ENCODE assay signal across 12 cellular contexts in genomic region chr21:45299864-45300785, GRCh38. TPM values are rescaled to one million over a fixed set of nuclear protein-coding genes. Genes with fewer than 3 reads are reported as not detected.
DNase-seq lines count a peak whose midpoint lies in the region; FAIRE-seq and TF ChIP-seq lines count a peak whose summit lies in the region.
"Had no signal": no experiment of that assay in that cellular context is flagged by ENCODE, and none has a peak within 500 bp of the region (broad histone marks: within the 10 kb centered on the region; RNA-seq: fewer than 3 reads in every experiment).

No MANE protein-coding gene starts in this region.

- H3K9me3 ChIP-seq in astrocyte (ENCODE audit: insufficient read depth, low read depth, low read length) (no peaks in the 10 kb centered on the region), keratinocyte (ENCODE audit: control insufficient read depth, low read depth, low read length) (no peaks in the 10 kb centered on the region), skeletal muscle satellite cell (replicated peaks; ENCODE audit: low read length) (no peaks in the 10 kb centered on the region)
- H3K9me3 ChIP-seq: breast epithelium had no signal

- H3K36me3 ChIP-seq in astrocyte (ENCODE audit: insufficient read depth, low read length) (no peaks in the 10 kb centered on the region), keratinocyte (ENCODE audit: control insufficient read depth in 2 of 2, extremely low read depth in 1 of 2, insufficient read depth in 2 of 2, low read length in 2 of 2) (no peaks in the 10 kb centered on the region), skeletal muscle satellite cell (ENCODE audit: insufficient read depth, low read length) (no peaks in the 10 kb centered on the region)
- H3K36me3 ChIP-seq: breast epithelium had no signal

- H3K9ac ChIP-seq in astrocyte (ENCODE audit: low read length) (peak overlapping the region; percentile 81), keratinocyte (ENCODE audit: control insufficient read depth, extremely low read depth, insufficient read depth, low read length) (peak overlapping the region; percentile 28), skeletal muscle satellite cell (ENCODE audit: low read depth, low read length) (peak overlapping the region; percentile 12)

- no peak for TF ChIP-seq CTCF in astrocyte (IDR thresholded peaks at IDR 0.05; ENCODE audit: insufficient read depth, low read depth, low read length)
- TF ChIP-seq CTCF in keratinocyte (optimal IDR thresholded peaks at IDR 0.05 in 1 of 3, IDR thresholded peaks at IDR 0.05 in 1 of 3, conservative IDR thresholded peaks at IDR 0.05 in 1 of 3; ENCODE audit: extremely low read depth in 1 of 3, insufficient read depth in 2 of 3, low read length in 3 of 3), result no peak

- FAIRE-seq in astrocyte (lab: Jason Lieb, UNC), result no peak
- no peak for FAIRE-seq in keratinocyte (lab: Jason Lieb, UNC)
- no peak for FAIRE-seq in GM19239 (lab: Jason Lieb, UNC)
- FAIRE-seq: GM12878 had no signal

- dilution Hi-C loops in keratinocyte (cut with MboI; ENCODE audit: extremely low pct_ligation_motif_present, low sequenced_read_pairs), result no loop called here

- H3K4me1 Mint-ChIP-seq in astrocyte (ENCODE audit: low read depth, unreplicated experiment), result peaks cover 47% of the 10 kb centered on the region

- peaks cover 13% of the 10 kb centered on the region for H3K36me3 Mint-ChIP-seq in astrocyte (ENCODE audit: low read depth, unreplicated experiment)

- H3K4me2 ChIP-seq in astrocyte (ENCODE audit: low read length) (peak overlapping the region; percentile 60), keratinocyte (ENCODE audit: control insufficient read depth, extremely low read depth, insufficient read depth, low read depth, low read length) (peak overlapping the region; percentile 70), skeletal muscle satellite cell (ENCODE audit: low read length) (no peak overlapping the region)

- peaks cover 37% of the 10 kb centered on the region for H3K4me1 ChIP-seq in astrocyte (ENCODE audit: insufficient read depth, low read length)
- H3K4me1 ChIP-seq in keratinocyte (ENCODE audit: control insufficient read depth, extremely low read depth, insufficient read depth, low read length), result peaks cover 8% of the 10 kb centered on the region
- peaks cover 23% of the 10 kb centered on the region for H3K4me1 ChIP-seq in skeletal muscle satellite cell (ENCODE audit: control insufficient read depth, insufficient read depth, low read length)
- H3K4me1 ChIP-seq: breast epithelium had no signal

- H3K27me3 Mint-ChIP-seq in astrocyte (ENCODE audit: low read depth, unreplicated experiment), result no peaks in the 10 kb centered on the region

- H3K27me3 ChIP-seq in astrocyte (ENCODE audit: insufficient read depth, low read length) (no peaks in the 10 kb centered on the region), keratinocyte (ENCODE audit: control insufficient read depth, extremely low read depth, insufficient read depth, low read length) (no peaks in the 10 kb centered on the region), skeletal muscle satellite cell (ENCODE audit: control insufficient read depth, insufficient read depth, low read length) (no peaks in the 10 kb centered on the region)
- H3K27me3 ChIP-seq: breast epithelium had no signal

- H3K4me3 Mint-ChIP-seq in astrocyte (ENCODE audit: unreplicated experiment), result peak overlapping the region; percentile 8

- H3K9me1 ChIP-seq in keratinocyte (ENCODE audit: control insufficient read depth, extremely low read depth, insufficient read depth, low read length), result no peaks in the 10 kb centered on the region

- H3K4me3 ChIP-seq in astrocyte (ENCODE audit: insufficient read depth, low read depth, low read length) (no peak overlapping the region), keratinocyte (ENCODE audit: control insufficient read depth in 2 of 3, extremely low read depth in 1 of 3, insufficient read depth in 2 of 3, low read depth in 1 of 3, low read length in 3 of 3) (no peak overlapping the region), skeletal muscle satellite cell (ENCODE audit: low read length) (no peak overlapping the region)
- H3K4me3 ChIP-seq: breast epithelium, GM12878 had no signal

- H3K27ac ChIP-seq in astrocyte (ENCODE audit: low read depth, low read length) (peak overlapping the region; percentile 87), keratinocyte (ENCODE audit: control insufficient read depth, insufficient read depth, low read length) (no peak overlapping the region), substantia nigra (ENCODE audit: low read depth, low read length, poor library complexity, severe bottlenecking) (no peak overlapping the region)

- peak overlapping the region; percentile 87 for H3K27ac Mint-ChIP-seq in astrocyte (ENCODE audit: unreplicated experiment)

- H3K79me2 ChIP-seq in astrocyte (ENCODE audit: insufficient read depth, low read length) (peaks cover 30% of the 10 kb centered on the region), keratinocyte (ENCODE audit: control insufficient read depth, insufficient read depth, low read length) (no peaks in the 10 kb centered on the region)

- H4K20me1 ChIP-seq in astrocyte (ENCODE audit: insufficient read depth, low read length), result no peaks in the 10 kb centered on the region
- H4K20me1 ChIP-seq in keratinocyte (ENCODE audit: control insufficient read depth, extremely low read depth, insufficient read depth, low read length), result peaks cover under 1% of the 10 kb centered on the region

- DNase-seq in ELF-1 (ENCODE audit: low read depth, low spot score), result peak; percentile 70
- DNase-seq in astrocyte (ENCODE audit: low read depth), result peak; percentile 86
- DNase-seq in keratinocyte (ENCODE audit: low read depth, low spot score), result no peak
- no peak for DNase-seq in GM19239 (ENCODE audit: insufficient read length, low spot score)
- no peak for DNase-seq in activated CD4-positive, alpha-beta T cell treated with anti-CD3 and anti-CD28 coated beads, Interleukin-2, amount 50 U/mL, for 1 hour
- no peak for DNase-seq in substantia nigra (lab: John Stamatoyannopoulos, UW)
- no peak for DNase-seq in NCI-H2196 (lab: John Stamatoyannopoulos, UW; ENCODE audit: unreplicated experiment)
- DNase-seq: Karpas-422, PC-3 had no signal

- peaks cover 2% of the 10 kb centered on the region for H3K9me3 Mint-ChIP-seq in astrocyte (ENCODE audit: unreplicated experiment)

- H2AFZ ChIP-seq in astrocyte (ENCODE audit: low read depth, low read length) (no peak overlapping the region), keratinocyte (ENCODE audit: control insufficient read depth, low read length) (peak overlapping the region; percentile 30)

RNA-seq across cellular contexts. Expression of gene POFUT2, which starts 12.4 kb away (rescaled TPM):
- 109 and 119 TPM in 2 replicates for total RNA-seq in astrocyte
- 8.8 to 18.7 TPM (median 9.6 TPM) in 3 replicates for polyA plus RNA-seq in keratinocyte
- polyA plus RNA-seq in keratinocyte (2011; ENCODE audit: low read depth), result 18.2 TPM
- 5.5 and 7.4 TPM in 2 replicates for polyA plus RNA-seq in keratinocyte (2011; cell fraction: cytosol; rRNA removed)
- polyA plus RNA-seq in keratinocyte (2011; cell fraction: nucleus; rRNA removed), result 43.9 and 45.4 TPM in 2 replicates
- polyA plus RNA-seq in keratinocyte (2012; ENCODE audit: low replicate concordance), result 10.7 and 16.1 TPM in 2 replicates
- 6.3 to 13.2 TPM (median 6.7 TPM) in 3 replicates for polyA minus RNA-seq in keratinocyte
- 4.4 TPM for polyA minus RNA-seq in keratinocyte (2011; cell fraction: cytosol; rRNA and poly(A)+ RNA removed)
- polyA minus RNA-seq in keratinocyte (2011; cell fraction: nucleus; rRNA and poly(A)+ RNA removed), result 12.2 and 14.1 TPM in 2 replicates
- 16.4 and 18.0 TPM in 2 replicates for total RNA-seq in skeletal muscle satellite cell (2012; rRNA removed)

Comparison
In these comparisons a context has a peak if more than half of its experiments do, and no peak if none do; other contexts are left out.
1. DNase-seq: peak in ELF-1 (single experiment) and astrocyte (single experiment); none in keratinocyte (single experiment), GM19239 (single experiment), activated CD4-positive, alpha-beta T cell treated with anti-CD3 and anti-CD28 coated beads, Interleukin-2, amount 50 U/mL, for 1 hour (single experiment), substantia nigra (0 of 49) and NCI-H2196 (single experiment).
2. H3K9ac ChIP-seq: peak in every context shown above with its lines; median percentile 81 in astrocyte; 28 in keratinocyte; 12 in skeletal muscle satellite cell.